ENCODE assay signal across 14 cellular contexts in genomic region chr20:54680439-54680838, GRCh38.
A peak's percentile ranks its signal among the peaks of the same experiment; 100 is the strongest.
DNase-seq lines count a peak whose midpoint lies in the region; ATAC-seq, FAIRE-seq and TF ChIP-seq lines count a peak whose summit lies in the region.
"Had no signal": no experiment of that assay in that cellular context is flagged by ENCODE, and none has a peak within 500 bp of the region (broad histone marks: within the 10 kb centered on the region; RNA-seq: fewer than 3 reads in every experiment).

No MANE protein-coding gene starts in this region.

- H3K9me3 ChIP-seq in HepG2 (ENCODE audit: low read length) (no peaks in the 10 kb centered on the region), right lobe of liver (no peaks in the 10 kb centered on the region), OCI-LY3 (ENCODE audit: insufficient read depth, low read length) (no peaks in the 10 kb centered on the region), iPS-18a (ENCODE audit: control insufficient read depth, low read depth, low read length) (no peaks in the 10 kb centered on the region), smooth muscle cell (replicated peaks; ENCODE audit: low read depth) (no peaks in the 10 kb centered on the region)
- H3K9me3 ChIP-seq in effector memory CD4-positive, alpha-beta T cell (ENCODE audit: control insufficient read depth, low read length): no peaks in the 10 kb centered on the region
- H3K9me3 ChIP-seq: BE2C had no signal

- POLR2A ChIA-PET in HepG2 (lab: Yijun Ruan, JAX): no interaction called here

- H3K27ac ChIP-seq in HepG2 (ENCODE audit: extremely low read length, insufficient read depth, low read length) (no peak overlapping the region), right lobe of liver (no peak overlapping the region), OCI-LY3 (ENCODE audit: low read length) (no peak overlapping the region), iPS-18a (ENCODE audit: low read length) (no peak overlapping the region), smooth muscle cell (ENCODE audit: low read depth) (no peak overlapping the region)
- H3K27ac ChIP-seq in effector memory CD4-positive, alpha-beta T cell (ENCODE audit: insufficient read depth, low read length, poor library complexity, severe bottlenecking): no peak overlapping the region
- H3K27ac ChIP-seq: HL-60 had no signal

- DNase-seq in HepG2 (ENCODE audit: low spot score) (no peak), right lobe of liver (no peak), smooth muscle cell (lab: John Stamatoyannopoulos, UW; ENCODE audit: unreplicated experiment) (no peak), foreskin melanocyte (no peak)
- no peak for DNase-seq in effector memory CD4-positive, alpha-beta T cell
- DNase-seq: CD8-positive, alpha-beta memory T cell; GOT3 had no signal

- no peak overlapping the region for H3K9ac ChIP-seq in HepG2 (ENCODE audit: insufficient read depth, low read depth, low read length)
- no peak overlapping the region for H3K9ac ChIP-seq in OCI-LY3 (ENCODE audit: low read length)
- no peak overlapping the region for H3K9ac ChIP-seq in iPS-18a (ENCODE audit: low read length)
- H3K9ac ChIP-seq in smooth muscle cell (ENCODE audit: low read depth): no peak overlapping the region

- H4K20me1 ChIP-seq in HepG2 (ENCODE audit: insufficient read depth, low read length) (0 out of 2 replicates have a peak, but pooled peaks cover 2% of the 10 kb centered on the region), OCI-LY3 (ENCODE audit: insufficient read depth, low read length) (no peaks in the 10 kb centered on the region), smooth muscle cell (ENCODE audit: low read depth) (no peaks in the 10 kb centered on the region)

- ATAC-seq in HepG2 (0 out of 3 replicates have a peak, but pooled peaks have one; percentile 26), right lobe of liver (no peak), GM18520 (IDR thresholded peaks at IDR 0.05; ENCODE audit: unreplicated experiment) (no peak)
- ATAC-seq: HCT116 had no signal

- in situ Hi-C loops in HepG2 (cut with HindIII; ENCODE audit: extremely low pct_ligation_motif_present, low pct_unique_long_range_greater_than_20kb): loop anchor here (5.0 to 10.0 kb wide), 2 partner anchors 1577 to 1654 kb away; no protein-coding TSS in a partner anchor

- FAIRE-seq in HepG2 (lab: Jason Lieb, UNC): no peak
- FAIRE-seq: GM12892 had no signal

- H3K4me3 ChIP-seq in HepG2 (replicated peaks in 1 of 3; ENCODE audit: insufficient read depth in 1 of 3, low read depth in 2 of 3, low read length in 3 of 3) (no peak overlapping the region), right lobe of liver (no peak overlapping the region), OCI-LY3 (ENCODE audit: low read length) (no peak overlapping the region), iPS-18a (ENCODE audit: low read length) (peak overlapping the region; percentile 20), smooth muscle cell (no peak overlapping the region)
- H3K4me3 ChIP-seq in effector memory CD4-positive, alpha-beta T cell (ENCODE audit: insufficient read depth, low read depth, low read length, poor library complexity, severe bottlenecking): no peak overlapping the region

- 11% methylated on average over 5 of the region's 5 CpGs for WGBS in HepG2 (ENCODE audit: low lambda C conversion rate)
- WGBS in right lobe of liver (ENCODE audit: insufficient coverage, low coverage, low lambda C conversion rate, missing lambda C conversion rate): 25% methylated on average over 5 of the region's 5 CpGs
- 50% methylated on average over 5 of the region's 5 CpGs for WGBS in smooth muscle cell (ENCODE audit: low lambda C conversion rate)

- H3K79me2 ChIP-seq in HepG2 (ENCODE audit: insufficient read depth, low read length): no peaks in the 10 kb centered on the region
- H3K79me2 ChIP-seq in OCI-LY3 (ENCODE audit: low read length): no peaks in the 10 kb centered on the region
- H3K79me2 ChIP-seq in smooth muscle cell (ENCODE audit: low read depth): no peaks in the 10 kb centered on the region

- TF ChIP-seq POLR2A in HepG2 (IDR thresholded peaks at IDR 0.05; ENCODE audit: insufficient read depth in 1 of 2, low read depth in 2 of 2, low read length in 2 of 2) (no peak), right lobe of liver (IDR thresholded peaks at IDR 0.05) (no peak)

- no TSS peak for BruUV-seq in HepG2 (replicated peaks; lab: Mats Ljungman, UMichigan)

- intact Hi-C loops in HepG2 (cut with micrococcal nuclease; ENCODE audit: unreplicated experiment) (loop anchor here (2.0 kb wide), 1 partner anchor 1664 kb away; no protein-coding TSS in a partner anchor), right lobe of liver (cut with DNase I) (no loop called here)

- H3K36me3 ChIP-seq in HepG2 (replicated peaks in 1 of 2; ENCODE audit: control insufficient read depth in 1 of 2, insufficient read depth in 2 of 2, low read length in 2 of 2) (no peaks in the 10 kb centered on the region), right lobe of liver (no peaks in the 10 kb centered on the region), OCI-LY3 (replicated peaks; ENCODE audit: low read depth, low read length) (no peaks in the 10 kb centered on the region), iPS-18a (ENCODE audit: control insufficient read depth, low read depth, low read length) (no peaks in the 10 kb centered on the region), smooth muscle cell (ENCODE audit: low read depth) (no peaks in the 10 kb centered on the region)
- H3K36me3 ChIP-seq in effector memory CD4-positive, alpha-beta T cell (ENCODE audit: control insufficient read depth, insufficient read depth, low read length): no peaks in the 10 kb centered on the region
- H3K36me3 ChIP-seq: BE2C had no signal

- peaks cover 0 to 17% of the 10 kb centered on the region in 2 experiments; a peak in 2 of 5 replicates for H3K27me3 ChIP-seq in HepG2 (ENCODE audit: control insufficient read depth in 1 of 2, insufficient read depth in 2 of 2, low read length in 2 of 2)
- H3K27me3 ChIP-seq in right lobe of liver: peaks cover 0 to 3% of the 10 kb centered on the region in 2 donors
- peaks cover 44% of the 10 kb centered on the region for H3K27me3 ChIP-seq in OCI-LY3 (ENCODE audit: low read depth, low read length)
- no peaks in the 10 kb centered on the region for H3K27me3 ChIP-seq in iPS-18a (ENCODE audit: control insufficient read depth, insufficient read depth, low read length)
- H3K27me3 ChIP-seq in smooth muscle cell (ENCODE audit: low read depth): no peaks in the 10 kb centered on the region
- no peaks in the 10 kb centered on the region for H3K27me3 ChIP-seq in effector memory CD4-positive, alpha-beta T cell (replicated peaks; ENCODE audit: control insufficient read depth, insufficient read depth, low read length, poor library complexity, severe bottlenecking)
- H3K27me3 ChIP-seq: BE2C had no signal

- TF ChIP-seq EP300 in HepG2 (IDR thresholded peaks at IDR 0.05; ENCODE audit: low read depth in 2 of 2, low read length in 2 of 2) (no peak), HepG2 (CRISPR knock-in tag; IDR thresholded peaks at IDR 0.05; ENCODE audit: borderline replicate concordance) (no peak)

- H3F3A ChIP-seq in smooth muscle cell (ENCODE audit: low read depth): no peaks in the 10 kb centered on the region

- CTCF ChIA-PET in HepG2 (lab: Yijun Ruan, JAX; ENCODE audit: low intra/inter-chr PET ratio, low total read pairs): interaction anchor here (1.1 to 2.3 kb wide), 5 partner anchors 47 to 1663 kb away, joined by 3 to 13 read pairs (median 5); no protein-coding TSS in a partner anchor

- TF ChIP-seq CTCF in HepG2 (CRISPR knock-in tag; IDR thresholded peaks at IDR 0.05) (no peak), right lobe of liver (IDR thresholded peaks at IDR 0.05) (no peak), OCI-LY3 (IDR thresholded peaks at IDR 0.05; ENCODE audit: low read depth, low read length) (no peak), smooth muscle cell (IDR thresholded peaks at IDR 0.05; ENCODE audit: borderline replicate concordance, insufficient read depth, poor library complexity, severe bottlenecking) (no peak)

- no peak overlapping the region for H2AFZ ChIP-seq in HepG2 (ENCODE audit: low read length)
- H2AFZ ChIP-seq in OCI-LY3 (ENCODE audit: low read depth, low read length): no peak overlapping the region
- H2AFZ ChIP-seq in smooth muscle cell (ENCODE audit: low read depth): no peak overlapping the region

- H3K4me1 ChIP-seq in HepG2 (ENCODE audit: insufficient read depth, low read length): no peaks in the 10 kb centered on the region
- H3K4me1 ChIP-seq in right lobe of liver: no peaks in the 10 kb centered on the region
- no peaks in the 10 kb centered on the region for H3K4me1 ChIP-seq in OCI-LY3 (ENCODE audit: low read length)
- peaks cover 4% of the 10 kb centered on the region for H3K4me1 ChIP-seq in iPS-18a (ENCODE audit: control insufficient read depth, low read depth, low read length)
- H3K4me1 ChIP-seq in smooth muscle cell (ENCODE audit: low read depth): no peaks in the 10 kb centered on the region
- H3K4me1 ChIP-seq in effector memory CD4-positive, alpha-beta T cell (ENCODE audit: control insufficient read depth, insufficient read depth, low read length, poor library complexity, severe bottlenecking): no peaks in the 10 kb centered on the region
- H3K4me1 ChIP-seq: BE2C had no signal

- H3K4me2 ChIP-seq in HepG2 (ENCODE audit: low read depth, low read length) (no peak overlapping the region), OCI-LY3 (ENCODE audit: low read length) (peak overlapping the region; percentile 33), smooth muscle cell (peak overlapping the region; percentile 50)

- no peak for TF ChIP-seq RAD21 in HepG2 (CRISPR knock-in tag; IDR thresholded peaks at IDR 0.05)

TF ChIP-seq in HepG2, 621 proteins besides CTCF, POLR2A, EP300 and RAD21:
- TF ChIP-seq PBX3 (CRISPR knock-in tag; IDR thresholded peaks at IDR 0.05; ENCODE audit: borderline replicate concordance) (no peak), KAT2B (IDR thresholded peaks at IDR 0.05; ENCODE audit: borderline replicate concordance, low read depth, low read length) (peak; percentile 61), GATA4 (IDR thresholded peaks at IDR 0.05; ENCODE audit: borderline replicate concordance, low read depth) (no peak)
